ENCODE assay signal across 13 cellular contexts in the genomic region with DNA sequence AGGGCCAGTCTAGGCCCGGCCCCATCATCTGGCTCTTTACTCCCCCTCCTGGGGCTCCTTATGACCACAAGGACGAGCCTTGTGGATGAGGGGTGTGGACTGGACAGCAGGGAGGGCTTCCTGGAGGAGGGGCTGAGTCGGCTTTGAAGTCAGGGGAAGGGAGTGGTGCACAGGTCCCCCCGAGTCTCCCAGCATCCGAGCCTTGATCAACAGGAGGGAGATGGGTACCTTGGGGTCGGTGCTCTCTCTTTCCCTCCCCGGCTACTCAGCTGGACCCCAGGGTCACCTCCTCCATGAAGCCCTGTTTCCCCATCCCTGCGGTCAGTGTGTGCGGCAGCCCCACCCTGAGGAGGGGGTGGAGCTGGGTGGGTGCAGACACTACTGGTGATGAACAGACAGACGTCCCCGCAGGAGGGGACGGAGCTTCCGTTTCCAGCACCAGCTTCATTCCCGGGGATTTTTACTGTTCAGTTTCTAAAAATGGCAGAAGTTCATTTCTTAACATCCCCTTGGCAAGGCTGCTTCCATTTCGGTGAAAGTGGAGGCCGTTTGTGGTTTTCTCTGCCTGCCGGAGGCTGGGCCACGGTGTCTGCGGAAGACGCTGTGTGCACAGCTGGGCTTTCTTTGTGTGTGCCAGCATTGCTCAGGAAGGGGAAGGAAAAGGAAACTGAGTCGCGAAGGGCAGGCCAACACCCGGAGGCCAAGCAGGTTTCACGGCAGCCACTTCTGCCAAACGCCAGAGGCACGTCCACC. TPM values are rescaled to one million over a fixed set of nuclear protein-coding genes. Genes with fewer than 3 reads are reported as not detected.
DNase-seq lines count a peak whose midpoint lies in the region; ATAC-seq, FAIRE-seq and TF ChIP-seq lines count a peak whose summit lies in the region.
"Had no signal": no experiment of that assay in that cellular context is flagged by ENCODE, and none has a peak within 500 bp of the region (broad histone marks: within the 10 kb centered on the region; RNA-seq: fewer than 3 reads in every experiment).

No MANE protein-coding gene starts in this region.

- H3K4me3 ChIP-seq in H1 (ENCODE audit: extremely low read depth in 1 of 4, insufficient read depth in 2 of 4, low read depth in 3 of 4, low read length in 4 of 4): no peak overlapping the region
- H3K4me3 ChIP-seq: dorsolateral prefrontal cortex, gastrocnemius medialis, suprapubic skin had no signal

- H3K4me3 Mint-ChIP-seq in progenitor cell of endocrine pancreas (ENCODE audit: low read depth): no peak overlapping the region

- 0 out of 2 replicates have a peak overlapping the region, but pooled peaks have one; percentile 9 for H2BK12ac ChIP-seq in H1 (ENCODE audit: low read depth, low read length)

- H4K20me1 ChIP-seq in H1 (replicated peaks in 1 of 2; ENCODE audit: control insufficient read depth in 1 of 2, insufficient read depth in 2 of 2, low read length in 2 of 2): no peaks in the 10 kb centered on the region

- no peaks in the 10 kb centered on the region for H3K79me2 ChIP-seq in H1 (ENCODE audit: control insufficient read depth in 1 of 2, insufficient read depth in 2 of 2, low read length in 2 of 2)

- no peak for TF ChIP-seq RAD21 in H1 (IDR thresholded peaks at IDR 0.05 in 1 of 2, conservative IDR thresholded peaks at IDR 0.05 in 1 of 2; ENCODE audit: low read depth in 2 of 2, low read length in 2 of 2)

- H3K27ac ChIP-seq in H1 (ENCODE audit: low read depth, low read length): no peak overlapping the region
- H3K27ac ChIP-seq: dorsolateral prefrontal cortex, gastrocnemius medialis, suprapubic skin, VCaP had no signal

- no peak overlapping the region for H3K18ac ChIP-seq in H1 (ENCODE audit: extremely low read depth, low read length)

- TF ChIP-seq POLR2A in H1 (IDR thresholded peaks at IDR 0.05; ENCODE audit: control extremely low read depth in 1 of 2, low read depth in 2 of 2, low read length in 2 of 2): no peak

- H3K23ac ChIP-seq in H1 (ENCODE audit: insufficient read length): no peak overlapping the region

- WGBS in H1 (ENCODE audit: extremely low coverage in 1 of 2, insufficient coverage in 1 of 2, insufficient read length in 1 of 2, insufficient replicate concordance in 2 of 2, low coverage in 1 of 2, low lambda C conversion rate in 2 of 2, missing lambda C conversion rate in 1 of 2), 2 experiments: 89% methylated on average over 22 of the region's 26 CpGs; no CpG with 5 or more reads in 1 of the 2 experiments

- peaks cover 34% of the 10 kb centered on the region for H3K27me3 Mint-ChIP-seq in progenitor cell of endocrine pancreas

- no peaks in the 10 kb centered on the region for H3K36me3 Mint-ChIP-seq in progenitor cell of endocrine pancreas (ENCODE audit: insufficient read depth)

- no peaks in the 10 kb centered on the region for H3K9me3 Mint-ChIP-seq in progenitor cell of endocrine pancreas (ENCODE audit: low read depth)

- H3K79me1 ChIP-seq in H1 (ENCODE audit: low read depth, low read length): no peaks in the 10 kb centered on the region

- H3K4me1 ChIP-seq in H1 (replicated peaks in 1 of 4; ENCODE audit: control insufficient read depth in 3 of 4, insufficient read depth in 4 of 4, low read length in 3 of 4): no peaks in the 10 kb centered on the region
- H3K4me1 ChIP-seq: gastrocnemius medialis, suprapubic skin had no signal

- H3K4me2 ChIP-seq in H1 (ENCODE audit: insufficient read depth in 1 of 2, low read depth in 2 of 2, low read length in 2 of 2): no peak overlapping the region

- peak; percentile 62 for DNase-seq in activated effector memory CD4-positive, alpha-beta T cell treated with anti-CD3 and anti-CD28 coated beads, Interleukin-2, amount 50 U/mL, for 16 hours
- DNase-seq in activated effector memory CD4-positive, alpha-beta T cell treated with Interleukin-2 at 50 U/mL for 16 hours: no peak
- peak; percentile 33 for DNase-seq in RPMI8226
- no peak for DNase-seq in H1 (ENCODE audit: low read depth in 1 of 2, low spot score in 2 of 2)
- no peak for DNase-seq in stimulated activated naive CD8-positive, alpha-beta T cell treated with anti-CD3 and anti-CD28 coated beads, Interleukin-15, Interleukin-2, amounts not matched to agents 100 U/mL and 50 U/mL, for 24 hours
- no peak for DNase-seq in progenitor cell of endocrine pancreas (ENCODE audit: low spot score, unreplicated experiment)
- DNase-seq in T1000 (lab: John Stamatoyannopoulos, UW): no peak
- DNase-seq in DMS153 (lab: John Stamatoyannopoulos, UW): no peak
- DNase-seq: gastrocnemius medialis, NCI-H1694 treated with DMSO at 0.1 percent for 48 hours had no signal

- POLR2A ChIA-PET in H1 (lab: Charles Lee; ENCODE audit: partially characterized antibody): interaction anchor here (0.6 to 1.5 kb wide), 2 partner anchors 26 to 105 kb away, joined by 3 read pairs; no protein-coding TSS in a partner anchor

- H3K36me3 ChIP-seq in H1 (ENCODE audit: control insufficient read depth in 2 of 4, insufficient read depth in 4 of 4, low read length in 3 of 4): no peaks in the 10 kb centered on the region
- H3K36me3 ChIP-seq: gastrocnemius medialis, suprapubic skin had no signal

- no peak overlapping the region for H3K27ac Mint-ChIP-seq in progenitor cell of endocrine pancreas

- no peaks in the 10 kb centered on the region for H3K23me2 ChIP-seq in H1 (ENCODE audit: low read depth, low read length)

- TF ChIP-seq CTCF in H1 (IDR thresholded peaks at IDR 0.05; ENCODE audit: control extremely low read depth in 1 of 3, insufficient read depth in 1 of 3, low read depth in 1 of 3, low read length in 3 of 3) (no peak), progenitor cell of endocrine pancreas (IDR thresholded peaks at IDR 0.05; ENCODE audit: unreplicated experiment) (no peak)

- no peak overlapping the region for H2BK5ac ChIP-seq in H1 (ENCODE audit: low read depth, low read length)

- no peak overlapping the region for H3K9ac ChIP-seq in H1 (replicated peaks in 1 of 4; ENCODE audit: extremely low read depth in 1 of 4, low read depth in 3 of 4, low read length in 3 of 4)

- peak; percentile 16 for ATAC-seq in stimulated activated naive CD8-positive, alpha-beta T cell treated with anti-CD3 and anti-CD28 coated beads, Interleukin-15, Interleukin-2, amounts not matched to agents 100 U/mL and 50 U/mL, for 24 hours
- ATAC-seq: gastrocnemius medialis had no signal

- H4K91ac ChIP-seq in H1 (replicated peaks; ENCODE audit: insufficient read length, low read length): no peak overlapping the region

- H2BK20ac ChIP-seq in H1 (ENCODE audit: low read length): no peak overlapping the region

- H2AK5ac ChIP-seq in H1 (ENCODE audit: low read depth, low read length): no peak overlapping the region

- H2BK15ac ChIP-seq in H1 (ENCODE audit: low read length): no peak overlapping the region

- no peak overlapping the region for H4K5ac ChIP-seq in H1 (ENCODE audit: insufficient read length, low read depth, low read length)

- FAIRE-seq in H1 (lab: Jason Lieb, UNC): no peak

- H3K9me3 ChIP-seq in H1 (ENCODE audit: insufficient read depth in 2 of 2, low read depth in 1 of 2, low read length in 1 of 2): no peaks in the 10 kb centered on the region
- H3K9me3 ChIP-seq: gastrocnemius medialis, suprapubic skin had no signal

- CTCF ChIA-PET in H1 (lab: Charles Lee; ENCODE audit: partially characterized antibody): interaction anchor here (0.7 to 2.2 kb wide), 4 partner anchors 21 to 145 kb away, joined by 3 to 8 read pairs (median 4); no protein-coding TSS in a partner anchor

- no peak overlapping the region for H4K8ac ChIP-seq in H1 (ENCODE audit: extremely low read depth, insufficient read depth, low read length)

- no peak overlapping the region for H3K14ac ChIP-seq in H1 (ENCODE audit: insufficient read length)

- no peak for TF ChIP-seq EP300 in H1 (IDR thresholded peaks at IDR 0.05; ENCODE audit: borderline replicate concordance in 1 of 2, low read depth in 2 of 2, low read length in 2 of 2)

- H3K4me1 Mint-ChIP-seq in progenitor cell of endocrine pancreas (ENCODE audit: low read depth): no peaks in the 10 kb centered on the region

- H2BK120ac ChIP-seq in H1 (replicated peaks; ENCODE audit: low read depth, low read length): no peak overlapping the region

- no peak overlapping the region for H3K4ac ChIP-seq in H1 (replicated peaks; ENCODE audit: insufficient read length, low read depth, low read length)

- H3K56ac ChIP-seq in H1 (replicated peaks; ENCODE audit: insufficient read length, low read depth, low read length): no peak overlapping the region

- no peaks in the 10 kb centered on the region; a peak in 1 of 7 replicates for H3K27me3 ChIP-seq in H1 (replicated peaks in 1 of 4; ENCODE audit: control insufficient read depth in 3 of 4, extremely low read depth in 1 of 4, insufficient read depth in 3 of 4, low read length in 3 of 4)

- H2AFZ ChIP-seq in H1 (ENCODE audit: low read length): no peak overlapping the region

TF ChIP-seq in H1, 55 proteins besides CTCF, POLR2A, EP300 and RAD21 (continues in another document):
- TF ChIP-seq SIN3A (conservative IDR thresholded peaks at IDR 0.05 in 1 of 2, IDR thresholded peaks at IDR 0.05 in 1 of 2; ENCODE audit: low read depth in 1 of 2, low read length in 2 of 2) (no peak), PHF8 (conservative IDR thresholded peaks at IDR 0.05; ENCODE audit: low read depth, low read length) (no peak), GTF2F1 (IDR thresholded peaks at IDR 0.05; ENCODE audit: borderline replicate concordance, low read depth, low read length) (no peak), HDAC2 (IDR thresholded peaks at IDR 0.05; ENCODE audit: borderline replicate concordance in 1 of 2, low read depth in 2 of 2, low read length in 2 of 2) (no peak), KDM5A (IDR thresholded peaks at IDR 0.05; ENCODE audit: low read length) (no peak), NANOG (IDR thresholded peaks at IDR 0.05; ENCODE audit: insufficient read depth, low read depth, low read length, poor library complexity, severe bottlenecking) (no peak), RBBP5 (IDR thresholded peaks at IDR 0.05; ENCODE audit: borderline replicate concordance, low read depth, low read length) (no peak), SP4 (IDR thresholded peaks at IDR 0.05; ENCODE audit: low read length) (no peak), POLR2AphosphoS5 (IDR thresholded peaks at IDR 0.05; ENCODE audit: low read depth, low read length) (no peak), CEBPB (IDR thresholded peaks at IDR 0.05; ENCODE audit: low read depth, low read length) (no peak)

RNA-seq across cellular contexts. Expression of gene NTSR1, which starts 19.6 kb away (rescaled TPM):
- 0.75 and 0.89 TPM in 2 replicates for total RNA-seq in H1 (2021; fragmentation: NEBNext Ultra II Directional; extraction: Animal tissue kit (Norgen Biotek cat#: 25700))
- 0.53 and 0.97 TPM in 2 replicates for polyA plus RNA-seq in H1 (2011; rRNA removed)
- 0.32 TPM for polyA plus RNA-seq in H1 (2011; cell fraction: cytosol; rRNA removed)
- polyA plus RNA-seq in H1 (2011; cell fraction: nucleus; rRNA removed): 0.53 TPM
- polyA plus RNA-seq in H1 (2012, experiment 1 of 2): 0.15 to 0.68 TPM (median 0.34 TPM) in 4 replicates
- polyA plus RNA-seq in H1 (2012, experiment 2 of 2): 0.43 TPM
- 0.77 TPM for polyA plus RNA-seq in H1 (2013, experiment 1 of 2)
- polyA plus RNA-seq in H1 (2013, experiment 2 of 2): 0.87 TPM
- 0.19 and 0.24 TPM in 2 replicates for polyA minus RNA-seq in H1 (2011; rRNA and poly(A)+ RNA removed)
- polyA minus RNA-seq in H1 (2011; cell fraction: cytosol; rRNA and poly(A)+ RNA removed): not detected
- polyA minus RNA-seq in H1 (2011; cell fraction: nucleus; rRNA and poly(A)+ RNA removed): 0.20 TPM
- 0.13 TPM in 1 of 2 replicates, not detected in the other for total RNA-seq in progenitor cell of endocrine pancreas

Comparison
In these comparisons a context has a peak if more than half of its experiments do, and no peak if none do; other contexts are left out.
1. DNase-seq: peak in activated effector memory CD4-positive, alpha-beta T cell treated with anti-CD3 and anti-CD28 coated beads, Interleukin-2, amount 50 U/mL, for 16 hours (single experiment) and RPMI8226 (single experiment); none in activated effector memory CD4-positive, alpha-beta T cell treated with Interleukin-2 at 50 U/mL for 16 hours (single experiment), H1 (0 of 2), stimulated activated naive CD8-positive, alpha-beta T cell treated with anti-CD3 and anti-CD28 coated beads, Interleukin-15, Interleukin-2, amounts not matched to agents 100 U/mL and 50 U/mL, for 24 hours (single experiment), progenitor cell of endocrine pancreas (single experiment), T1000 (single experiment) and DMS153 (single experiment).